In the genomic region with DNA sequence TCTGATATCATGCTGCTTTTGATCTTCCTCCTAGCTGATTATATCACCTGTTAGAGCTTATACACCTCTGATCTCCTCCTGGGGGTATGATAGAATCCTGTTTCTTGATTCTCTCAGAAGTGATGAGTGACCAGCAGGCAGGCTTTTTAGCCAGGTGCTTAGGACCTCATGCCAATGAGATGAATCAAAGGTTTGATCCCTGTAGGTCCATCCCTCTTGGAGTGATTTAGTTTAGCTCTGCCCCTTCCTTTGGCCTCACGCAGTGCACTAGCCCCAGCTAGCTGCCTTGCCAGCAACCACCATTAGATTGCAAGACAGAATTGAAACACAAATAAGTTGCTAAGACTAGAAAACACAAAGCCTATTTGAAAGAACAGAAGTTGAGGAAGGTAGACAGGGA, we compare ENCODE assay signal across 15 cellular contexts.
DNase-seq lines count a peak whose midpoint lies in the region; TF ChIP-seq lines count a peak whose summit lies in the region.
"Had no signal": no experiment of that assay in that cellular context is flagged by ENCODE, and none has a peak within 500 bp of the region (broad histone marks: within the 10 kb centered on the region; RNA-seq: fewer than 3 reads in every experiment).

No MANE protein-coding gene starts in this region.

- POLR2A ChIA-PET in HEK293 (lab: Yijun Ruan, JAX): no interaction called here

- WGBS in smooth muscle cell (ENCODE audit: low lambda C conversion rate): 59% methylated on average over 1 of the region's 1 CpG
- 75 to 91% (median 86%) methylated on average over 1 of the region's 1 CpG for WGBS in adrenal gland, 4 donors

- H3K79me2 ChIP-seq in smooth muscle cell (ENCODE audit: low read depth): peaks cover 99% of the 10 kb centered on the region

- no peak overlapping the region for H3K27ac ChIP-seq in HEK293 (ENCODE audit: extremely low read depth, low read depth, low read length)
- peak overlapping the region; percentile 17; the same call in 1 of the 2 replicates for H3K27ac ChIP-seq in SK-N-MC
- H3K27ac ChIP-seq in smooth muscle cell (ENCODE audit: low read depth): peak overlapping the region; percentile 63
- H3K27ac ChIP-seq in ascending aorta: no peak overlapping the region
- no peak overlapping the region for H3K27ac ChIP-seq in adrenal gland
- H3K27ac ChIP-seq: left lung, Peyer's patch had no signal

- no peak for DNase-seq in SK-N-MC (ENCODE audit: low read depth, low spot score)
- peak; percentile 16 for DNase-seq in iPS DF 4.7 (ENCODE audit: extremely low read depth, low spot score)
- DNase-seq in smooth muscle cell (lab: John Stamatoyannopoulos, UW; ENCODE audit: unreplicated experiment): no peak
- DNase-seq in ascending aorta (ENCODE audit: low spot score in 2 of 2): no peak
- no peak for DNase-seq in dedifferentiated amniotic fluid mesenchymal stem cell (ENCODE audit: extremely low spot score)
- DNase-seq in adrenal gland: no peak
- DNase-seq: activated T-cell treated with anti-CD3 and anti-CD28 coated beads, Interleukin-2, amount 50 U/mL, for 72 hours; aorta; GDM1; left lung; naive thymus-derived CD8-positive, alpha-beta T cell; NCI-H510A; Peyer's patch; sigmoid colon had no signal

- CTCF ChIA-PET in HEK293 (lab: Yijun Ruan, JAX): interaction anchor here (0.7 kb wide), 1 partner anchor 457 kb away, joined by 3 read pairs; no protein-coding TSS in a partner anchor

- peaks cover 98% of the 10 kb centered on the region for H4K20me1 ChIP-seq in smooth muscle cell (ENCODE audit: low read depth)

- H3K9ac ChIP-seq in SK-N-MC (ENCODE audit: insufficient read length) (no peak overlapping the region), smooth muscle cell (ENCODE audit: low read depth) (peak overlapping the region; percentile 7)

- H3K9me3 ChIP-seq in HEK293 (ENCODE audit: control insufficient read depth, insufficient read depth, low read depth, low read length) (no peaks in the 10 kb centered on the region), SK-N-MC (ENCODE audit: low read depth, low read length) (peaks cover 5% of the 10 kb centered on the region; the same call in 1 of the 2 replicates), smooth muscle cell (replicated peaks; ENCODE audit: low read depth) (no peaks in the 10 kb centered on the region), ascending aorta (no peaks in the 10 kb centered on the region), adrenal gland (replicated peaks in 1 of 3) (no peaks in the 10 kb centered on the region)
- H3K9me3 ChIP-seq: left lung, Peyer's patch, sigmoid colon had no signal

- no peaks in the 10 kb centered on the region; a peak in 1 of 3 replicates for H3K36me3 ChIP-seq in HEK293 (ENCODE audit: control insufficient read depth in 2 of 2, insufficient read depth in 1 of 2, low read length in 2 of 2)
- H3K36me3 ChIP-seq in SK-N-MC (ENCODE audit: insufficient read depth, low read length): peaks cover 19% of the 10 kb centered on the region
- H3K36me3 ChIP-seq in smooth muscle cell (ENCODE audit: low read depth): no peaks in the 10 kb centered on the region
- no peaks in the 10 kb centered on the region for H3K36me3 ChIP-seq in ascending aorta
- H3K36me3 ChIP-seq in adrenal gland (replicated peaks in 1 of 2): no peaks in the 10 kb centered on the region
- H3K36me3 ChIP-seq: left lung, Peyer's patch, sigmoid colon had no signal

- TF ChIP-seq CTCF in HEK293 (tag by site-specific recombination; IDR thresholded peaks at IDR 0.05) (no peak), smooth muscle cell (IDR thresholded peaks at IDR 0.05; ENCODE audit: borderline replicate concordance, insufficient read depth, poor library complexity, severe bottlenecking) (no peak), ascending aorta (IDR thresholded peaks at IDR 0.05) (no peak), adrenal gland (IDR thresholded peaks at IDR 0.05) (no peak)

- no peak overlapping the region for H2AFZ ChIP-seq in smooth muscle cell (ENCODE audit: low read depth)

- intact Hi-C loops in ascending aorta (cut with DNase I) (no loop called here), adrenal gland (cut with DNase I) (no loop called here)

- H3F3A ChIP-seq in smooth muscle cell (ENCODE audit: low read depth): no peaks in the 10 kb centered on the region

- H3K4me1 ChIP-seq in HEK293 (ENCODE audit: control insufficient read depth, insufficient read depth, low read length) (no peaks in the 10 kb centered on the region; the same call in 1 of the 2 replicates), smooth muscle cell (ENCODE audit: low read depth) (peaks cover 26% of the 10 kb centered on the region), ascending aorta (no peaks in the 10 kb centered on the region), adrenal gland (replicated peaks in 1 of 2) (peaks cover 0 to 19% of the 10 kb centered on the region in 2 donors)
- H3K4me1 ChIP-seq: Peyer's patch had no signal

- peak overlapping the region; percentile 57 for H3K4me2 ChIP-seq in smooth muscle cell

- no peak overlapping the region for H3K4me3 ChIP-seq in HEK293 (ENCODE audit: low read depth, low read length)
- H3K4me3 ChIP-seq in SK-N-MC: no peak overlapping the region
- H3K4me3 ChIP-seq in smooth muscle cell: no peak overlapping the region
- no peak overlapping the region for H3K4me3 ChIP-seq in ascending aorta
- no peak overlapping the region for H3K4me3 ChIP-seq in adrenal gland
- H3K4me3 ChIP-seq: left lung, Peyer's patch, sigmoid colon had no signal

- TF ChIP-seq POLR2A in adrenal gland (IDR thresholded peaks at IDR 0.05): no peak

- H3K27me3 ChIP-seq in smooth muscle cell (ENCODE audit: low read depth) (no peaks in the 10 kb centered on the region), ascending aorta (no peaks in the 10 kb centered on the region), adrenal gland (no peaks in the 10 kb centered on the region)
- H3K27me3 ChIP-seq: left lung, Peyer's patch, sigmoid colon had no signal

TF ChIP-seq in HEK293, 187 proteins besides CTCF, POLR2A, EP300 and RAD21:
- TF ChIP-seq PRDM1 (tag by site-specific recombination; IDR thresholded peaks at IDR 0.05): no peak
- peak; percentile 10; the same call in 1 of the 2 replicates for TF ChIP-seq SCRT2 (tag by site-specific recombination; IDR thresholded peaks at IDR 0.05)

Comparison
In these comparisons a context has a peak if more than half of its experiments do, and no peak if none do; other contexts are left out.
1. H3K27ac ChIP-seq: peak in SK-N-MC (single experiment) and smooth muscle cell (single experiment); none in HEK293 (single experiment), ascending aorta (0 of 2) and adrenal gland (0 of 5).